ENCODE assay signal across 8 cellular contexts in genomic region chr7:4745265-4745919, GRCh38. TPM values are rescaled to one million over a fixed set of nuclear protein-coding genes. Genes with fewer than 3 reads are reported as not detected.
DNase-seq lines count a peak whose midpoint lies in the region; ATAC-seq and TF ChIP-seq lines count a peak whose summit lies in the region.

No MANE protein-coding gene starts in this region.

- H3K27ac ChIP-seq in layer of hippocampus (ENCODE audit: low read depth, low read length), result peak overlapping the region; percentile 95
- H3K27ac ChIP-seq in tibial nerve, result peak overlapping the region; percentile 63 to 96 (median 89)

- H3K27ac Mint-ChIP-seq in activated CD4-positive, alpha-beta memory T cell treated with anti-CD3 and anti-CD28 coated beads for 36 hours, result peak overlapping the region; percentile 91

- H3K36me3 ChIP-seq in tibial nerve, result peaks cover 2 to 60% (median 7%) of the 10 kb centered on the region in 3 donors

- peaks cover 52% of the 10 kb centered on the region for H3K4me1 Mint-ChIP-seq in activated CD4-positive, alpha-beta memory T cell treated with anti-CD3 and anti-CD28 coated beads for 36 hours (ENCODE audit: low read depth)

- CTCF ChIA-PET in activated CD4-positive, alpha-beta memory T cell treated with anti-CD3 and anti-CD28 coated beads for 36 hours (lab: Charles Lee), result interaction anchor here (1.4 to 3.4 kb wide), 2 partner anchors 9 to 61 kb away, joined by 4 to 21 read pairs; no protein-coding TSS in a partner anchor

- H3K27me3 ChIP-seq in layer of hippocampus (ENCODE audit: control insufficient read depth, insufficient read depth, low read length) (no peaks in the 10 kb centered on the region), tibial nerve (no peaks in the 10 kb centered on the region)

- peak overlapping the region; percentile 81 for H3K4me3 Mint-ChIP-seq in activated CD4-positive, alpha-beta memory T cell treated with anti-CD3 and anti-CD28 coated beads for 36 hours

- intact Hi-C loops in activated CD4-positive, alpha-beta memory T cell treated with anti-CD3 and anti-CD28 coated beads for 36 hours (cut with micrococcal nuclease), result loop anchor here (1.0 to 2.0 kb wide), 3 partner anchors 21 to 61 kb away; partner anchors contain the start of gene AP5Z1

- H3K9me3 ChIP-seq in tibial nerve, result no peaks in the 10 kb centered on the region

- no peaks in the 10 kb centered on the region for H3K9me3 Mint-ChIP-seq in activated CD4-positive, alpha-beta memory T cell treated with anti-CD3 and anti-CD28 coated beads for 36 hours

- POLR2A ChIA-PET in activated CD4-positive, alpha-beta memory T cell treated with anti-CD3 and anti-CD28 coated beads for 36 hours (lab: Charles Lee), result interaction anchor here (0.7 to 2.4 kb wide), 5 partner anchors 30 to 165 kb away, joined by 3 to 15 read pairs (median 3); partner anchors contain the start of genes AP5Z1 and RADIL

- H3K27me3 Mint-ChIP-seq in activated CD4-positive, alpha-beta memory T cell treated with anti-CD3 and anti-CD28 coated beads for 36 hours, result no peaks in the 10 kb centered on the region

- peaks cover 0 to 61% (median 33%) of the 10 kb centered on the region in 4 donors for H3K4me1 ChIP-seq in tibial nerve

- peak in 1 of 2 donors; percentile 33 for TF ChIP-seq EP300 in tibial nerve (IDR thresholded peaks at IDR 0.05)

- TF ChIP-seq CTCF in GM12864 (IDR thresholded peaks at IDR 0.05; ENCODE audit: low read depth, low read length, missing control alignments), result no peak
- TF ChIP-seq CTCF in tibial nerve (IDR thresholded peaks at IDR 0.05), result no peak

- no peak for TF ChIP-seq POLR2A in tibial nerve (IDR thresholded peaks at IDR 0.05)

- ATAC-seq in HG02870 (IDR thresholded peaks at IDR 0.05; ENCODE audit: unreplicated experiment) (peak; percentile 14), GM18519 (IDR thresholded peaks at IDR 0.05; ENCODE audit: low FRiP score, unreplicated experiment) (no peak)

- H3K36me3 Mint-ChIP-seq in activated CD4-positive, alpha-beta memory T cell treated with anti-CD3 and anti-CD28 coated beads for 36 hours, result peaks cover 30% of the 10 kb centered on the region

- H3K4me3 ChIP-seq in GM12864 (ENCODE audit: low read depth, low read length), result peak overlapping the region; percentile 47; the same call in 1 of the 2 replicates
- H3K4me3 ChIP-seq in tibial nerve, result peak overlapping the region; percentile 3 to 46 (median 26)

- DNase-seq in GM12864 (ENCODE audit: low read depth) (no peak), tibial nerve (ENCODE audit: low spot score in 2 of 2) (no peak), D341Med (ENCODE audit: low spot score) (no peak), DMS79 (lab: John Stamatoyannopoulos, UW) (no peak)
- no peak for DNase-seq in activated CD4-positive, alpha-beta memory T cell treated with anti-CD3 and anti-CD28 coated beads for 36 hours

- 10 to 12% methylated on average over 17 to 18 of the region's 18 CpGs for WGBS in tibial nerve, 2 donors

RNA-seq across cellular contexts. Expression of gene AP5Z1, which starts 30.0 kb away (rescaled TPM):
- 10 to 100 TPM; 21.6 to 24.1 TPM for total RNA-seq in activated CD4-positive, alpha-beta memory T cell treated with anti-CD3 and anti-CD28 coated beads for 36 hours
- total RNA-seq in tibial nerve, result 10 to 100 TPM; 26.0 to 61.8 (median 40.7) TPM
